In genomic region chr12:57012600-57013465, GRCh38 we compare ENCODE assay signal across 11 cellular contexts. TPM values are rescaled to one million over a fixed set of nuclear protein-coding genes. Genes with fewer than 3 reads are reported as not detected.
DNase-seq lines count a peak whose midpoint lies in the region; ATAC-seq, FAIRE-seq and TF ChIP-seq lines count a peak whose summit lies in the region.
"Had no signal": no experiment of that assay in that cellular context is flagged by ENCODE, and none has a peak within 500 bp of the region (broad histone marks: within the 10 kb centered on the region; RNA-seq: fewer than 3 reads in every experiment).

No MANE protein-coding gene starts in this region.

- intact Hi-C loops in kidney (cut with DNase I): no loop called here

- H3K4me1 ChIP-seq in kidney (ENCODE audit: control insufficient read depth in 1 of 2, insufficient read depth in 1 of 2, low read depth in 1 of 2, low read length in 2 of 2): peaks cover 0 to 4% of the 10 kb centered on the region in 2 donors

- ATAC-seq in GM18508 (IDR thresholded peaks at IDR 0.05; ENCODE audit: insufficient read depth, unreplicated experiment) (peak; percentile 52), GM19467 (IDR thresholded peaks at IDR 0.05; ENCODE audit: unreplicated experiment) (peak; percentile 53), HG03064 (IDR thresholded peaks at IDR 0.05; ENCODE audit: low read depth, unreplicated experiment) (peak; percentile 72)

- H3K36me3 ChIP-seq in kidney (ENCODE audit: control insufficient read depth in 1 of 2, insufficient read depth in 2 of 2, low read length in 2 of 2): no peaks in the 10 kb centered on the region

- TF ChIP-seq CTCF in fibroblast of villous mesenchyme (IDR thresholded peaks at IDR 0.05; ENCODE audit: insufficient read depth, low read depth, low read length) (peak; percentile 17), kidney (IDR thresholded peaks at IDR 0.05; ENCODE audit: borderline replicate concordance, extremely low read depth, insufficient read depth) (no peak)

- H3K4me3 ChIP-seq in fibroblast of villous mesenchyme (ENCODE audit: low read depth, low read length): no peak overlapping the region
- H3K4me3 ChIP-seq in kidney (ENCODE audit: low read length in 2 of 2): no peak overlapping the region
- H3K4me3 ChIP-seq: smooth muscle cell had no signal

- FAIRE-seq in kidney (lab: Jason Lieb, UNC): no peak

- H3K9me3 ChIP-seq in kidney (ENCODE audit: control insufficient read depth in 1 of 2, low read length in 2 of 2): no peaks in the 10 kb centered on the region

- H3K27ac ChIP-seq in kidney (ENCODE audit: low read depth in 2 of 2, low read length in 2 of 2): no peak overlapping the region

- H3K9ac ChIP-seq in kidney (ENCODE audit: low read length in 2 of 2): no peak overlapping the region

- DNase-seq in fibroblast of villous mesenchyme (ENCODE audit: low read depth): no peak
- no peak for DNase-seq in kidney
- no peak for DNase-seq in NAMALWA (ENCODE audit: low spot score)
- DNase-seq in activated CD4-positive, alpha-beta T cell treated with anti-CD3 and anti-CD28 coated beads, Interleukin-2, amount 50 U/mL, for 1 hour: no peak
- no peak for DNase-seq in stimulated activated CD4-positive, alpha-beta T cell treated with anti-CD3 and anti-CD28 coated beads, Interleukin-4, amount 100 ng/mL, for 24 hours
- DNase-seq: mammary epithelial cell had no signal

RNA-seq across cellular contexts. Expression of gene TAC3, which starts 3.5 kb away (rescaled TPM):
- total RNA-seq in fibroblast of villous mesenchyme (0.43 TPM in 1 of 2 replicates, not detected in the other), kidney (not detected)
- polyA plus RNA-seq in kidney (ENCODE audit: insufficient read depth, low read depth, low replicate concordance): not detected
- total RNA-seq: mammary epithelial cell had no signal
- polyA plus RNA-seq: mammary epithelial cell had no signal

RNA-seq across cellular contexts. Expression of gene ZBTB39, which starts 6.5 kb away (rescaled TPM):
- total RNA-seq in fibroblast of villous mesenchyme: 4.8 and 6.9 TPM in 2 replicates
- 6.6 TPM for total RNA-seq in kidney
- polyA plus RNA-seq in kidney (ENCODE audit: insufficient read depth, low read depth, low replicate concordance): 1.4 TPM

RNA-seq across cellular contexts. Expression of gene MYO1A, which starts 37.1 kb away (rescaled TPM):
- under 0.01 TPM in 1 of 2 replicates, not detected in the other for total RNA-seq in fibroblast of villous mesenchyme
- total RNA-seq in kidney: 0.25 TPM
- 0.77 TPM for polyA plus RNA-seq in kidney (ENCODE audit: insufficient read depth, low read depth, low replicate concordance)
- total RNA-seq: mammary epithelial cell, smooth muscle cell had no signal
- polyA plus RNA-seq: smooth muscle cell had no signal

RNA-seq across cellular contexts. Expression of gene RDH16, which starts 55.4 kb away (rescaled TPM):
- total RNA-seq in fibroblast of villous mesenchyme (under 0.01 TPM in 2 replicates), kidney (0.41 TPM)
- 0.15 TPM for polyA plus RNA-seq in kidney (ENCODE audit: insufficient read depth, low read depth, low replicate concordance)
- polyA plus RNA-seq: fibroblast of lung had no signal
